Comparison of ENCODE assay signal across 1 cellular context in the genomic region with DNA sequence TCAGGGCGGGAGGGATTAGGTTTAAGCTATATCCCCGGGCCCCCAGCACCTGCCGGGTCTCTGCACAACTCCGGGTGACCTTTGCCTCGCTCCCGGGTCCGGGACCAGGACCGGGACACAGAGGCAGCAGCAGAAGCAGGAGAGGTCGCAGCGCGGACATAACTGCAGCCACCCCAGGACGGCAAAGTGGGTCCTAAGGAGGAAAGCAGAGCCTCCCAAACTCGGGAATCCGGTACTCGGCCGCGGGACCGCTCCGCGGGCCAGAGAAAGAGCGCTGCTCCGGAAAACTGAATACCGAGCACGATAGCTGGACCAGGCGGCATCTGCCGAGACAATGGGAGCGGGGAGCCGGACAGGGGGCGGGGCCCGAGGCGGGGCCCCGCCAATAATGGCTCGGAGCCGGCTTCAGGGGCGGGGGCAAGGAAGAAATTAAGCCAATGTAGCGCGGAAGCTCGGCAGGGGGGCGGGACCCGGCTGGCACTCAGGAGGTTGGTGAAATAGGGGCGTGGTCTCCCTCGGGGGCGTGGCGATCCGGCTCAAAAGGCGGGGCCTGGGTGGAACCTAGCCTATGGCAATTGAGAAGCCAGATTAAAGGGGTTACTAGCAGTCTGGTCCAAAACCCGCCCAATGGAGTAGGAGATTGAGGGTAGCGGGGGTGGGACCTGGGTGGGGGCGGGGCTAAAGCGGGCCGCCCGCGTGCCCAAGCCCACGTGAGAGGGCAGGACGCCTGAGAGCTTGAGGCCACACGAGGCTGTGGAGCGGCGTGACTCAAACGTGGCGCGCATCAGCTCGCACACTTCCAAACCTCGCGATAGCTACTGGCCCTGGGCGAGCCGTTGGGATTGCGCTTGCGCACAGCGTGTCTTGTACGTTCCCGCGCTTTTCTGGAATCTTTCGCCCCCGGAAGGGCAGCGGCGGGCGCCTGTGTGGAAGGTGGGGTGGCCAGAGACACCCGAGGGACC.
TF ChIP-seq lines count a peak whose summit lies in the region.

A gene with protein sequence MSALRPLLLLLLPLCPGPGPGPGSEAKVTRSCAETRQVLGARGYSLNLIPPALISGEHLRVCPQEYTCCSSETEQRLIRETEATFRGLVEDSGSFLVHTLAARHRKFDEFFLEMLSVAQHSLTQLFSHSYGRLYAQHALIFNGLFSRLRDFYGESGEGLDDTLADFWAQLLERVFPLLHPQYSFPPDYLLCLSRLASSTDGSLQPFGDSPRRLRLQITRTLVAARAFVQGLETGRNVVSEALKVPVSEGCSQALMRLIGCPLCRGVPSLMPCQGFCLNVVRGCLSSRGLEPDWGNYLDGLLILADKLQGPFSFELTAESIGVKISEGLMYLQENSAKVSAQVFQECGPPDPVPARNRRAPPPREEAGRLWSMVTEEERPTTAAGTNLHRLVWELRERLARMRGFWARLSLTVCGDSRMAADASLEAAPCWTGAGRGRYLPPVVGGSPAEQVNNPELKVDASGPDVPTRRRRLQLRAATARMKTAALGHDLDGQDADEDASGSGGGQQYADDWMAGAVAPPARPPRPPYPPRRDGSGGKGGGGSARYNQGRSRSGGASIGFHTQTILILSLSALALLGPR (minus strand): TSS at position 342 of the 962 bp plus-strand sequence. CDS start 182 bp downstream, at position 160.
A gene with protein sequence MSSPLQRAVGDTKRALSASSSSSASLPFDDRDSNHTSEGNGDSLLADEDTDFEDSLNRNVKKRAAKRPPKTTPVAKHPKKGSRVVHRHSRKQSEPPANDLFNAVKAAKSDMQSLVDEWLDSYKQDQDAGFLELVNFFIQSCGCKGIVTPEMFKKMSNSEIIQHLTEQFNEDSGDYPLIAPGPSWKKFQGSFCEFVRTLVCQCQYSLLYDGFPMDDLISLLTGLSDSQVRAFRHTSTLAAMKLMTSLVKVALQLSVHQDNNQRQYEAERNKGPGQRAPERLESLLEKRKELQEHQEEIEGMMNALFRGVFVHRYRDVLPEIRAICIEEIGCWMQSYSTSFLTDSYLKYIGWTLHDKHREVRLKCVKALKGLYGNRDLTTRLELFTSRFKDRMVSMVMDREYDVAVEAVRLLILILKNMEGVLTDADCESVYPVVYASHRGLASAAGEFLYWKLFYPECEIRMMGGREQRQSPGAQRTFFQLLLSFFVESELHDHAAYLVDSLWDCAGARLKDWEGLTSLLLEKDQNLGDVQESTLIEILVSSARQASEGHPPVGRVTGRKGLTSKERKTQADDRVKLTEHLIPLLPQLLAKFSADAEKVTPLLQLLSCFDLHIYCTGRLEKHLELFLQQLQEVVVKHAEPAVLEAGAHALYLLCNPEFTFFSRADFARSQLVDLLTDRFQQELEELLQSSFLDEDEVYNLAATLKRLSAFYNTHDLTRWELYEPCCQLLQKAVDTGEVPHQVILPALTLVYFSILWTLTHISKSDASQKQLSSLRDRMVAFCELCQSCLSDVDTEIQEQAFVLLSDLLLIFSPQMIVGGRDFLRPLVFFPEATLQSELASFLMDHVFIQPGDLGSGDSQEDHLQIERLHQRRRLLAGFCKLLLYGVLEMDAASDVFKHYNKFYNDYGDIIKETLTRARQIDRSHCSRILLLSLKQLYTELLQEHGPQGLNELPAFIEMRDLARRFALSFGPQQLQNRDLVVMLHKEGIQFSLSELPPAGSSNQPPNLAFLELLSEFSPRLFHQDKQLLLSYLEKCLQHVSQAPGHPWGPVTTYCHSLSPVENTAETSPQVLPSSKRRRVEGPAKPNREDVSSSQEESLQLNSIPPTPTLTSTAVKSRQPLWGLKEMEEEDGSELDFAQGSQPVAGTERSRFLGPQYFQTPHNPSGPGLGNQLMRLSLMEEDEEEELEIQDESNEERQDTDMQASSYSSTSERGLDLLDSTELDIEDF (plus strand): TSS at position 879 of the 962 bp plus-strand sequence. CDS start 2,639 bp downstream, outside the sequence.

TF ChIP-seq in H1, 55 proteins besides CTCF, POLR2A, EP300 and RAD21 (continues in another document):
- TF ChIP-seq RFX5 (IDR thresholded peaks at IDR 0.05; ENCODE audit: borderline replicate concordance, low read depth, low read length) = no peak
- TF ChIP-seq, protein P1, sequence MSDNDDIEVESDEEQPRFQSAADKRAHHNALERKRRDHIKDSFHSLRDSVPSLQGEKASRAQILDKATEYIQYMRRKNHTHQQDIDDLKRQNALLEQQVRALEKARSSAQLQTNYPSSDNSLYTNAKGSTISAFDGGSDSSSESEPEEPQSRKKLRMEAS (IDR thresholded peaks at IDR 0.05) = peak; percentile 100
- TF ChIP-seq BCL11A (IDR thresholded peaks at IDR 0.05; ENCODE audit: low read depth in 2 of 2, low read length in 2 of 2) = no peak
- peak; percentile 56 for TF ChIP-seq ASH2L (IDR thresholded peaks at IDR 0.05; ENCODE audit: low read length)
- TF ChIP-seq EGR1 (IDR thresholded peaks at IDR 0.05; ENCODE audit: borderline replicate concordance, low read depth, low read length) = no peak
- no peak for TF ChIP-seq RBBP5 (IDR thresholded peaks at IDR 0.05; ENCODE audit: borderline replicate concordance, low read depth, low read length)
- TF ChIP-seq, protein P2, sequence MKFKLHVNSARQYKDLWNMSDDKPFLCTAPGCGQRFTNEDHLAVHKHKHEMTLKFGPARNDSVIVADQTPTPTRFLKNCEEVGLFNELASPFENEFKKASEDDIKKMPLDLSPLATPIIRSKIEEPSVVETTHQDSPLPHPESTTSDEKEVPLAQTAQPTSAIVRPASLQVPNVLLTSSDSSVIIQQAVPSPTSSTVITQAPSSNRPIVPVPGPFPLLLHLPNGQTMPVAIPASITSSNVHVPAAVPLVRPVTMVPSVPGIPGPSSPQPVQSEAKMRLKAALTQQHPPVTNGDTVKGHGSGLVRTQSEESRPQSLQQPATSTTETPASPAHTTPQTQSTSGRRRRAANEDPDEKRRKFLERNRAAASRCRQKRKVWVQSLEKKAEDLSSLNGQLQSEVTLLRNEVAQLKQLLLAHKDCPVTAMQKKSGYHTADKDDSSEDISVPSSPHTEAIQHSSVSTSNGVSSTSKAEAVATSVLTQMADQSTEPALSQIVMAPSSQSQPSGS (IDR thresholded peaks at IDR 0.05; ENCODE audit: low read length) = no peak
- no peak for TF ChIP-seq TEAD4 (IDR thresholded peaks at IDR 0.05; ENCODE audit: low read depth, low read length)
- no peak for TF ChIP-seq MAFK (IDR thresholded peaks at IDR 0.05; ENCODE audit: low read depth, low read length)
- TF ChIP-seq CEBPB (IDR thresholded peaks at IDR 0.05; ENCODE audit: low read depth, low read length) = no peak
- no peak for TF ChIP-seq CBX8 (IDR thresholded peaks at IDR 0.05; ENCODE audit: borderline replicate concordance, low read depth, low read length)
- no peak; the same call in 1 of the 2 replicates for TF ChIP-seq POLR2AphosphoS5 (IDR thresholded peaks at IDR 0.05; ENCODE audit: low read depth, low read length)
- no peak for TF ChIP-seq BRCA1 (IDR thresholded peaks at IDR 0.05; ENCODE audit: low read depth, low read length)
- TF ChIP-seq SIN3A (conservative IDR thresholded peaks at IDR 0.05 in 1 of 2, IDR thresholded peaks at IDR 0.05 in 1 of 2; ENCODE audit: low read depth in 1 of 2, low read length in 2 of 2) = peak; percentile 44 to 46; a peak in 1 of 4 replicates
- peak; percentile 53 for TF ChIP-seq SAP30 (IDR thresholded peaks at IDR 0.05; ENCODE audit: insufficient read depth, insufficient replicate concordance, low read length)
- TF ChIP-seq SRF (IDR thresholded peaks at IDR 0.05; ENCODE audit: low read depth, low read length) = no peak
- no peak for TF ChIP-seq HDAC6 (IDR thresholded peaks at IDR 0.05; ENCODE audit: low read depth, low read length)
- peak; percentile 58; the same call in 1 of the 2 replicates for TF ChIP-seq TBP (IDR thresholded peaks at IDR 0.05; ENCODE audit: low read depth, low read length)
- no peak for TF ChIP-seq CBX5 (IDR thresholded peaks at IDR 0.05; ENCODE audit: low read depth, low read length)
- TF ChIP-seq GTF2F1 (IDR thresholded peaks at IDR 0.05; ENCODE audit: borderline replicate concordance, low read depth, low read length) = no peak
- peak; percentile 57 for TF ChIP-seq KDM4A (IDR thresholded peaks at IDR 0.05; ENCODE audit: low read depth, low read length, severe bottlenecking)
- TF ChIP-seq RXRA (IDR thresholded peaks at IDR 0.05; ENCODE audit: insufficient read depth, low read depth, low read length) = no peak
- TF ChIP-seq JUN (IDR thresholded peaks at IDR 0.05; ENCODE audit: low read depth, low read length) = no peak
- TF ChIP-seq EZH2 (IDR thresholded peaks at IDR 0.05; ENCODE audit: low read depth, low read length, severe bottlenecking) = no peak
- no peak for TF ChIP-seq NRF1 (IDR thresholded peaks at IDR 0.05; ENCODE audit: low read depth, low read length)
- TF ChIP-seq CTBP2 (IDR thresholded peaks at IDR 0.05; ENCODE audit: borderline replicate concordance, insufficient read depth, insufficient read length, low read length) = no peak
- TF ChIP-seq TAF7 (optimal IDR thresholded peaks at IDR 0.05; ENCODE audit: borderline replicate concordance, low read depth, low read length) = no peak
- TF ChIP-seq CHD2 (IDR thresholded peaks at IDR 0.05; ENCODE audit: low read length) = 0 out of 2 replicates have a peak, but pooled peaks have one; percentile 15
- TF ChIP-seq, protein P3, sequence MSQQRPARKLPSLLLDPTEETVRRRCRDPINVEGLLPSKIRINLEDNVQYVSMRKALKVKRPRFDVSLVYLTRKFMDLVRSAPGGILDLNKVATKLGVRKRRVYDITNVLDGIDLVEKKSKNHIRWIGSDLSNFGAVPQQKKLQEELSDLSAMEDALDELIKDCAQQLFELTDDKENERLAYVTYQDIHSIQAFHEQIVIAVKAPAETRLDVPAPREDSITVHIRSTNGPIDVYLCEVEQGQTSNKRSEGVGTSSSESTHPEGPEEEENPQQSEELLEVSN (IDR thresholded peaks at IDR 0.05) = peak; percentile 99
- TF ChIP-seq SP1 (IDR thresholded peaks at IDR 0.05; ENCODE audit: low read depth, low read length) = peak; percentile 69
- no peak for TF ChIP-seq TCF12 (IDR thresholded peaks at IDR 0.05; ENCODE audit: low read depth, low read length)
- no peak for TF ChIP-seq SIX5 (IDR thresholded peaks at IDR 0.05; ENCODE audit: low read depth, low read length)
- TF ChIP-seq KDM1A (IDR thresholded peaks at IDR 0.05; ENCODE audit: borderline replicate concordance, low read length) = no peak; the same call in 1 of the 2 replicates
- TF ChIP-seq TAF1 (IDR thresholded peaks at IDR 0.05; ENCODE audit: low read depth, low read length) = peak; percentile 78
- TF ChIP-seq, protein P4, sequence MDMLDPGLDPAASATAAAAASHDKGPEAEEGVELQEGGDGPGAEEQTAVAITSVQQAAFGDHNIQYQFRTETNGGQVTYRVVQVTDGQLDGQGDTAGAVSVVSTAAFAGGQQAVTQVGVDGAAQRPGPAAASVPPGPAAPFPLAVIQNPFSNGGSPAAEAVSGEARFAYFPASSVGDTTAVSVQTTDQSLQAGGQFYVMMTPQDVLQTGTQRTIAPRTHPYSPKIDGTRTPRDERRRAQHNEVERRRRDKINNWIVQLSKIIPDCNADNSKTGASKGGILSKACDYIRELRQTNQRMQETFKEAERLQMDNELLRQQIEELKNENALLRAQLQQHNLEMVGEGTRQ (IDR thresholded peaks at IDR 0.05; ENCODE audit: low read length) = peak; percentile 68
- peak; percentile 77 for TF ChIP-seq RNF2 (IDR thresholded peaks at IDR 0.05; ENCODE audit: borderline replicate concordance, low read depth, low read length, missing control alignments, poor library complexity, severe bottlenecking)
- no peak for TF ChIP-seq YY1 (IDR thresholded peaks at IDR 0.05; ENCODE audit: low read depth, low read length)
